Comparison of ENCODE assay signal across 34 cellular contexts in the genomic region with DNA sequence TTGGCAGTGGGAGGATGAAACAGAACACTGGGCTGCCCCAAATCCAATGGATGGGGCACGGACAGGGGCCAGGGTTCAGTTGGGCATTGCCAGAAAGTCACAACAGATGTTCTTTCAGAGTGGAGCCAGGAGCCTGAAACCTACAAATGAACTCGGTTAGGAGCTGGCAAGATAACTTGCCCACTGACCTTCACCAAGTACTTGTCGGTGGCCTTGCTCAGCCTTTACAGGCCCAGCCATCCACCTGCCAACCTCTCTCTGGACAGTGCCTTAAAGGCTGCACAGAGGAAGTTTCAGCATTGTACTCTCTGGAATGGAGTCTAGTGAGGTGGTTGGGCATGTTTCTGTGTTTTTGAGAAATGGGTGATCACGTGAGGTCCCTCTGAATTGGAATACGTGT.
"Had no signal": no experiment of that assay in that cellular context is flagged by ENCODE, and none has a peak within 500 bp of the region (broad histone marks: within the 10 kb centered on the region; RNA-seq: fewer than 3 reads in every experiment).

No MANE protein-coding gene starts in this region.

- H3K4me3 Mint-ChIP-seq: activated T-cell treated with anti-CD3 and anti-CD28 coated beads, Interleukin-2, amount 50 U/mL, for 24 hours; central memory CD8-positive, alpha-beta T cell; naive B cell; stimulated activated effector memory CD8-positive, alpha-beta T cell treated with anti-CD3 and anti-CD28 coated beads, Interleukin-12 subunit alpha, Interleukin-12 subunit beta, amount 100 ng/mL, for 72 hours; stimulated activated naive CD8-positive, alpha-beta T cell treated with anti-CD3 and anti-CD28 coated beads, Interleukin-15, Interleukin-2, amounts not matched to agents 100 ng/mL and 50 ng/mL, for 24 hours; T-helper 2 cell treated with Interferon-gamma antibody and Interleukin-4, amounts not matched to agents 5 μg/mL and 100 μg/mL, for 36 hours had no signal

- H3K27me3 ChIP-seq: esophagus squamous epithelium, left lung, right lobe of liver, uterus had no signal

- H3K27ac ChIP-seq: breast epithelium, epithelial cell of prostate, esophagus squamous epithelium, left lung, right lobe of liver, thoracic aorta, uterus, VCaP had no signal

- H3K4me1 Mint-ChIP-seq: activated T-helper 17 cell treated with anti-CD3 and anti-CD28 coated beads, Interleukin-2, amount 50 U/mL, for 72 hours; central memory CD8-positive, alpha-beta T cell; stimulated activated effector memory CD8-positive, alpha-beta T cell treated with anti-CD3 and anti-CD28 coated beads, Interleukin-12 subunit alpha, Interleukin-12 subunit beta, amount 100 ng/mL, for 72 hours had no signal

- H3K4me3 ChIP-seq: breast epithelium, esophagus squamous epithelium, left lung, lung, right lobe of liver, uterus had no signal

- H3K9me3 ChIP-seq: esophagus squamous epithelium, left lung, right lobe of liver, thoracic aorta, uterus had no signal

- H3K27ac Mint-ChIP-seq: activated T-cell treated with anti-CD3 and anti-CD28 coated beads, Interleukin-2, amount 50 U/mL, for 24 hours; activated T-helper 17 cell treated with anti-CD3 and anti-CD28 coated beads, Interleukin-2, amount 50 U/mL, for 72 hours; naive B cell; stimulated activated effector memory CD8-positive, alpha-beta T cell treated with anti-CD3 and anti-CD28 coated beads, Interleukin-12 subunit alpha, Interleukin-12 subunit beta, amount 100 ng/mL, for 72 hours; stimulated activated naive CD8-positive, alpha-beta T cell treated with anti-CD3 and anti-CD28 coated beads, Interleukin-15, Interleukin-2, amounts not matched to agents 100 ng/mL and 50 ng/mL, for 24 hours; T-helper 2 cell treated with Interferon-gamma antibody and Interleukin-4, amounts not matched to agents 5 μg/mL and 100 μg/mL, for 36 hours had no signal

- H3K4me1 ChIP-seq: breast epithelium, uterus had no signal

- ATAC-seq: activated CD4-positive, CD25-positive, alpha-beta regulatory T cell treated with anti-CD3 and anti-CD28 coated beads, Interleukin-2, amount 50 U/mL, for 24 hours; activated T-helper 17 cell treated with anti-CD3 and anti-CD28 coated beads, Interleukin-2, amount 50 U/mL, for 72 hours; left lung; stimulated activated effector memory CD8-positive, alpha-beta T cell treated with anti-CD3 and anti-CD28 coated beads, Interleukin-12 subunit alpha, Interleukin-12 subunit beta, amount 100 ng/mL, for 72 hours had no signal

- FAIRE-seq: endometrium had no signal

- H3K36me3 ChIP-seq: breast epithelium, esophagus squamous epithelium, left lung, right lobe of liver, thoracic aorta, uterus had no signal

- H3K36me3 Mint-ChIP-seq: stimulated activated effector memory CD8-positive, alpha-beta T cell treated with anti-CD3 and anti-CD28 coated beads, Interleukin-12 subunit alpha, Interleukin-12 subunit beta, amount 100 ng/mL, for 72 hours; type B pancreatic cell had no signal

- H3K27me3 Mint-ChIP-seq: activated T-helper 17 cell treated with anti-CD3 and anti-CD28 coated beads, Interleukin-2, amount 50 U/mL, for 72 hours; central memory CD8-positive, alpha-beta T cell; stimulated activated naive CD8-positive, alpha-beta T cell treated with anti-CD3 and anti-CD28 coated beads, Interleukin-15, Interleukin-2, amounts not matched to agents 100 ng/mL and 50 ng/mL, for 24 hours; type B pancreatic cell had no signal

- DNase-seq: activated CD4-positive, alpha-beta T cell treated with anti-CD3 and anti-CD28 coated beads for 48 hours; activated CD4-positive, alpha-beta T cell treated with anti-CD3 and anti-CD28 coated beads, Interleukin-2, amount 50 U/mL, for 48 hours; activated CD8-positive, alpha-beta memory T cell treated with anti-CD3 and anti-CD28 coated beads, Interleukin-2, amount 50 U/mL, for 48 hours; activated gamma-delta T cell treated with Interleukin-2 at 50 U/mL for 16 hours; activated naive CD4-positive, alpha-beta T cell treated with anti-CD3 and anti-CD28 coated beads, Interleukin-2, amount 50 U/mL, for 16 hours; activated T-cell treated with anti-CD3 and anti-CD28 coated beads, Interleukin-2, amount 50 U/mL, for 24 hours; amygdala; dermis blood vessel endothelial cell; effector CD4-positive, alpha-beta T cell; esophagus squamous epithelium; foreskin melanocyte; kidney glomerular epithelial cell; left lung; naive B cell; occipital lobe; posterior cingulate gyrus; stimulated activated CD4-positive, alpha-beta T cell treated with anti-CD3 and anti-CD28 coated beads, Interleukin-12 subunit alpha, Interleukin-12 subunit beta, amount 100 ng/mL, for 4 hours; stimulated activated CD4-positive, alpha-beta T cell treated with anti-CD3 and anti-CD28 coated beads, Interleukin-4, amount 100 ng/mL, for 1 hour; T-helper 1 cell; uterus had no signal

- H3K9me3 Mint-ChIP-seq: activated T-helper 17 cell treated with anti-CD3 and anti-CD28 coated beads, Interleukin-2, amount 50 U/mL, for 72 hours; central memory CD8-positive, alpha-beta T cell; stimulated activated effector memory CD8-positive, alpha-beta T cell treated with anti-CD3 and anti-CD28 coated beads, Interleukin-12 subunit alpha, Interleukin-12 subunit beta, amount 100 ng/mL, for 72 hours; T-helper 2 cell treated with Interferon-gamma antibody and Interleukin-4, amounts not matched to agents 5 μg/mL and 100 μg/mL, for 36 hours had no signal
